Comparison of ENCODE assay signal across 23 cellular contexts in genomic region chr10:70683601-70684329, GRCh38. TPM values are rescaled to one million over a fixed set of nuclear protein-coding genes. Genes with fewer than 3 reads are reported as not detected.
A peak's percentile ranks its signal among the peaks of the same experiment; 100 is the strongest.
DNase-seq lines count a peak whose midpoint lies in the region; FAIRE-seq and TF ChIP-seq lines count a peak whose summit lies in the region.
"Had no signal": no experiment of that assay in that cellular context is flagged by ENCODE, and none has a peak within 500 bp of the region (broad histone marks: within the 10 kb centered on the region; RNA-seq: fewer than 3 reads in every experiment).

No MANE protein-coding gene starts in this region.

- no peak for TF ChIP-seq CTCF in glutamatergic neuron (IDR thresholded peaks at IDR 0.05; ENCODE audit: partially characterized antibody, unreplicated experiment)
- no peak for TF ChIP-seq CTCF in osteoblast (IDR thresholded peaks at IDR 0.05; ENCODE audit: extremely low read depth, low read depth, low read length)
- no peak for TF ChIP-seq CTCF in RWPE1 (conservative IDR thresholded peaks at IDR 0.05; ENCODE audit: low read depth)

- no peak overlapping the region for H2AFZ ChIP-seq in osteoblast (ENCODE audit: low read length)

- H3K36me3 Mint-ChIP-seq in glutamatergic neuron (ENCODE audit: unreplicated experiment), result no peaks in the 10 kb centered on the region
- H3K36me3 Mint-ChIP-seq: activated naive CD8-positive, alpha-beta T cell treated with anti-CD3 and anti-CD28 coated beads for 36 hours had no signal

- peaks cover 47% of the 10 kb centered on the region for H3K4me1 Mint-ChIP-seq in glutamatergic neuron (ENCODE audit: low read depth, unreplicated experiment)
- H3K4me1 Mint-ChIP-seq: activated T-helper 17 cell treated with anti-CD3 and anti-CD28 coated beads, Interleukin-2, amount 50 U/mL, for 72 hours had no signal

- no peak overlapping the region for H3K27ac ChIP-seq in osteoblast (ENCODE audit: low read depth, low read length)
- H3K27ac ChIP-seq in RWPE1, result no peak overlapping the region
- H3K27ac ChIP-seq: gastroesophageal sphincter, upper lobe of left lung had no signal

- no peak for TF ChIP-seq POLR2A in GM12891 (IDR thresholded peaks at IDR 0.05; ENCODE audit: low read depth, low read length)

- H3K79me2 ChIP-seq in osteoblast (ENCODE audit: insufficient read depth, low read length), result no peaks in the 10 kb centered on the region

- no peaks in the 10 kb centered on the region for H3K27me3 ChIP-seq in osteoblast (ENCODE audit: insufficient read depth, low read length)
- H3K27me3 ChIP-seq: gastroesophageal sphincter, upper lobe of left lung had no signal

- POLR2A ChIA-PET in RWPE1 (lab: Yijun Ruan, JAX; ENCODE audit: low non-redundant PET), result no interaction called here

- H3K27me3 Mint-ChIP-seq in glutamatergic neuron (ENCODE audit: unreplicated experiment), result peaks cover 15% of the 10 kb centered on the region
- H3K27me3 Mint-ChIP-seq: activated naive CD8-positive, alpha-beta T cell treated with anti-CD3 and anti-CD28 coated beads for 36 hours; activated T-helper 17 cell treated with anti-CD3 and anti-CD28 coated beads, Interleukin-2, amount 50 U/mL, for 72 hours had no signal

- H3K4me3 Mint-ChIP-seq in glutamatergic neuron (ENCODE audit: unreplicated experiment), result no peak overlapping the region
- H3K4me3 Mint-ChIP-seq: activated naive CD8-positive, alpha-beta T cell treated with anti-CD3 and anti-CD28 coated beads for 36 hours; activated T-helper 17 cell treated with anti-CD3 and anti-CD28 coated beads, Interleukin-2, amount 50 U/mL, for 72 hours had no signal

- peak overlapping the region; percentile 43 for H3K27ac Mint-ChIP-seq in glutamatergic neuron (ENCODE audit: unreplicated experiment)
- H3K27ac Mint-ChIP-seq: activated naive CD8-positive, alpha-beta T cell treated with anti-CD3 and anti-CD28 coated beads for 36 hours; activated T-helper 17 cell treated with anti-CD3 and anti-CD28 coated beads, Interleukin-2, amount 50 U/mL, for 72 hours had no signal

- peaks cover 9% of the 10 kb centered on the region for H3K9me3 Mint-ChIP-seq in glutamatergic neuron (ENCODE audit: unreplicated experiment)
- H3K9me3 Mint-ChIP-seq: activated naive CD8-positive, alpha-beta T cell treated with anti-CD3 and anti-CD28 coated beads for 36 hours; activated T-helper 17 cell treated with anti-CD3 and anti-CD28 coated beads, Interleukin-2, amount 50 U/mL, for 72 hours had no signal

- no peaks in the 10 kb centered on the region for H3K9me3 ChIP-seq in osteoblast (ENCODE audit: low read depth, low read length)
- H3K9me3 ChIP-seq: gastroesophageal sphincter, HAP-1, upper lobe of left lung had no signal

- DNase-seq in GM12891 (ENCODE audit: insufficient read length, low spot score), result no peak
- peak; percentile 18 for DNase-seq in NCI-H82 treated with DMSO at 0.1 percent for 48 hours (lab: John Stamatoyannopoulos, UW; ENCODE audit: unreplicated experiment)
- DNase-seq in glutamatergic neuron, result no peak
- DNase-seq in osteoblast (ENCODE audit: insufficient read length, low spot score, missing footprints), result peak; percentile 73
- DNase-seq in frontal cortex (ENCODE audit: low spot score in 2 of 2), result no peak
- DNase-seq in RWPE1 (ENCODE audit: low spot score), result no peak
- DNase-seq in activated CD4-positive, alpha-beta T cell treated with anti-CD3 and anti-CD28 coated beads for 1 hour, result no peak
- DNase-seq: activated CD4-positive, CD25-positive, alpha-beta regulatory T cell treated with anti-CD3 and anti-CD28 coated beads, Interleukin-2, amount 50 U/mL, for 72 hours; C1 segment of cervical spinal cord; effector CD8-positive, alpha-beta T cell; islet precursor cell; NCI-H1694; NCI-H748 treated with DMSO at 0.1 percent for 48 hours; retina; stimulated activated CD4-positive, alpha-beta T cell treated with anti-CD3 and anti-CD28 coated beads, Interleukin-12 subunit alpha, Interleukin-12 subunit beta, amount 100 ng/mL, for 4 hours; upper lobe of left lung had no signal

- no peaks in the 10 kb centered on the region for H3K4me1 ChIP-seq in osteoblast (ENCODE audit: insufficient read depth, low read length)
- H3K4me1 ChIP-seq: gastroesophageal sphincter, HAP-1, upper lobe of left lung had no signal

- CTCF ChIA-PET in RWPE1 (lab: Yijun Ruan, JAX), result no interaction called here

- H3K36me3 ChIP-seq in osteoblast (ENCODE audit: insufficient read depth, low read length), result no peaks in the 10 kb centered on the region
- H3K36me3 ChIP-seq: gastroesophageal sphincter, HAP-1, upper lobe of left lung had no signal

- H4K20me1 ChIP-seq in osteoblast (ENCODE audit: insufficient read depth, low read length), result no peaks in the 10 kb centered on the region

- no peak overlapping the region for H3K4me3 ChIP-seq in osteoblast (ENCODE audit: insufficient read depth, low read length)
- H3K4me3 ChIP-seq: gastroesophageal sphincter, HAP-1, lung, upper lobe of left lung had no signal

- H3K4me2 ChIP-seq in osteoblast (ENCODE audit: insufficient read depth, low read length), result no peak overlapping the region

- FAIRE-seq in GM12891 (lab: Jason Lieb, UNC) (peak; percentile 41), frontal cortex (lab: Jason Lieb, UNC) (no peak)
- FAIRE-seq: astrocyte, D721Med had no signal

TF ChIP-seq in GM12891, 5 proteins besides CTCF, POLR2A, EP300 and RAD21:
- no peak for TF ChIP-seq PAX5 (IDR thresholded peaks at IDR 0.05; ENCODE audit: insufficient read depth, low read length, severe bottlenecking)
- no peak for TF ChIP-seq SPI1 (IDR thresholded peaks at IDR 0.05; ENCODE audit: low read depth, low read length)
- no peak for TF ChIP-seq POU2F2 (IDR thresholded peaks at IDR 0.05; ENCODE audit: low read depth, low read length)
- TF ChIP-seq POLR2AphosphoS5 (IDR thresholded peaks at IDR 0.05; ENCODE audit: low read depth, low read length), result no peak
- no peak for TF ChIP-seq TAF1 (IDR thresholded peaks at IDR 0.05; ENCODE audit: low read depth, low read length)

RNA-seq across cellular contexts. Expression of gene ADAMTS14, which starts 11.5 kb away (rescaled TPM):
- polyA plus RNA-seq in GM12891 (2012; ENCODE audit: low read depth, missing spikeins), result 0.06 TPM
- total RNA-seq in glutamatergic neuron (ENCODE audit: unreplicated experiment), result 29.8 TPM
- 2.4 and 2.9 TPM in 2 replicates for total RNA-seq in osteoblast
- total RNA-seq in frontal cortex, result 0.41 TPM

Comparison
In these comparisons a context has a peak if more than half of its experiments do, and no peak if none do; other contexts are left out.
1. DNase-seq: peak in NCI-H82 treated with DMSO at 0.1 percent for 48 hours (single experiment) and osteoblast (single experiment); none in GM12891 (single experiment), glutamatergic neuron (single experiment), frontal cortex (0 of 2), RWPE1 (single experiment) and activated CD4-positive, alpha-beta T cell treated with anti-CD3 and anti-CD28 coated beads for 1 hour (single experiment).